8 cellular contexts compared by ENCODE assay signal in the genomic region with DNA sequence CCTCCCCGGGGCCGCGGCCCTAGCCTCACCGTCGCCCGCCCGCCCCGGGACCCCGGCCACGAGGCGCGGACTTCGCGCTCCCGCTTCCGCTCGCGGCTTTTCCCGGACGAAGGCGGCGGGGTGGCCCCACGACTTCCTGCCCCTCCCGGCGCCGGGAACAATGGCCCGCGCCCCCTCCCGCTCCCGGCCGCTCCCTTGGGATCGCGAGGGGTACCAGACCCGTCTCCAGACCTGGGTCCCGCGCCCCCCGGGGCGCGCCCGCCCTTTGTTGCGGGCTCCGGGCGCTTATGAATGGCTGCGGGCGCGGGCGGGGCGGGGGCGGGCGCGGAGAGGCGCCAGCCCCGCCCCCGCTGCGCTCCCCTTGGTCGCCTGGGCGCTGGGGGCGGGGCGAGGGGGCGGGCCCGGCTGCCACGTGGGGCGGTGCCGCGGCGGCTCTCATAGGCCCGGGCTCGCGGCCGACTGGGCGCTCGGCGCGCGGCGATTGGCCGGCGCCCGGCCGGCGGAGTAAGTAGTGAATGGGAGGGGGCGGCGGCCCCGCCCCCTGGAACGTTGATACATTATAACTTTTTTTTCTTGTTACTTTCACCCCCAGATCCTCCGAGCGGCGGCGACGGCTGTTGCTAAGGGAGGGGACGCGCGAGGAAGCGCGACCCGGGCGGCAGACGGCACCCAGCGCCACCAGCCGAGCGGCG. TPM values are rescaled to one million over a fixed set of nuclear protein-coding genes. Genes with fewer than 3 reads are reported as not detected.
DNase-seq lines count a peak whose midpoint lies in the region; ATAC-seq and TF ChIP-seq lines count a peak whose summit lies in the region.

No MANE protein-coding gene starts in this region.

- TF ChIP-seq CTCF in GM20000 (IDR thresholded peaks at IDR 0.05; ENCODE audit: extremely low read depth, missing control alignments) = no peak

- H3K4me1 Mint-ChIP-seq in CD4-positive, alpha-beta memory T cell = peaks cover 2 to 26% (median 9%) of the 10 kb centered on the region in 4 donors
- H3K4me1 Mint-ChIP-seq in activated CD8-positive, alpha-beta memory T cell treated with anti-CD3 and anti-CD28 coated beads, Interleukin-2, amount 10 ng/mL, durations not matched to agents 7 days and 5 days = peaks cover 9% of the 10 kb centered on the region

- no peaks in the 10 kb centered on the region for H3K9me3 ChIP-seq in CD4-positive, alpha-beta memory T cell (ENCODE audit: control insufficient read depth in 1 of 2, low read length in 2 of 2)
- H3K9me3 ChIP-seq in HUES48 (ENCODE audit: control insufficient read depth, insufficient read depth, low read length) = no peaks in the 10 kb centered on the region
- H3K9me3 ChIP-seq in endocrine pancreas (ENCODE audit: control insufficient read depth, low read length) = no peaks in the 10 kb centered on the region
- no peaks in the 10 kb centered on the region for H3K9me3 ChIP-seq in mesodermal cell (ENCODE audit: control insufficient read depth, low read length)

- WGBS in mesodermal cell (ENCODE audit: insufficient coverage in 2 of 2), 2 experiments = 0% methylated on average over 48 to 66 of the region's 102 CpGs

- H3K36me3 Mint-ChIP-seq in CD4-positive, alpha-beta memory T cell = peaks cover 6 to 18% of the 10 kb centered on the region in 2 donors
- peaks cover 20% of the 10 kb centered on the region for H3K36me3 Mint-ChIP-seq in activated CD8-positive, alpha-beta memory T cell treated with anti-CD3 and anti-CD28 coated beads, Interleukin-2, amount 10 ng/mL, durations not matched to agents 7 days and 5 days

- H3K27me3 Mint-ChIP-seq in CD4-positive, alpha-beta memory T cell = no peaks in the 10 kb centered on the region
- H3K27me3 Mint-ChIP-seq in activated CD8-positive, alpha-beta memory T cell treated with anti-CD3 and anti-CD28 coated beads, Interleukin-2, amount 10 ng/mL, durations not matched to agents 7 days and 5 days = no peaks in the 10 kb centered on the region

- H3K27me3 ChIP-seq in CD4-positive, alpha-beta memory T cell (ENCODE audit: insufficient read depth, low read length) = no peaks in the 10 kb centered on the region
- H3K27me3 ChIP-seq in HUES48 (ENCODE audit: control insufficient read depth, insufficient read depth, low read length) (no peaks in the 10 kb centered on the region), endocrine pancreas (ENCODE audit: control insufficient read depth, insufficient read depth, low read length) (no peaks in the 10 kb centered on the region)

- CTCF ChIA-PET in CD4-positive, alpha-beta memory T cell (lab: Charles Lee; ENCODE audit: partially characterized antibody) = interaction anchor here (0.7 to 1.0 kb wide), 2 partner anchors 17 to 20 kb away, joined by 4 to 6 read pairs; a partner anchor contains a TSS
- CTCF ChIA-PET in activated CD8-positive, alpha-beta memory T cell treated with anti-CD3 and anti-CD28 coated beads, Interleukin-2, amount 10 ng/mL, durations not matched to agents 7 days and 5 days (lab: Charles Lee) = interaction anchor here (0.6 to 1.0 kb wide), 5 partner anchors 9 to 25 kb away, joined by 3 to 14 read pairs (median 4); a partner anchor contains a TSS

- DNase-seq in CD4-positive, alpha-beta memory T cell = peak; percentile 92 to 97 (median 95)
- DNase-seq in GM20000 (ENCODE audit: low spot score) (peak; percentile 98), NOMO-1 treated with DMSO at 0.1 percent for 48 hours (lab: John Stamatoyannopoulos, UW; ENCODE audit: unreplicated experiment) (peak; percentile 90)
- DNase-seq in activated CD8-positive, alpha-beta memory T cell treated with anti-CD3 and anti-CD28 coated beads, Interleukin-2, amount 10 ng/mL, durations not matched to agents 7 days and 5 days = peak; percentile 95
- peak; percentile 94 for DNase-seq in stimulated activated CD8-positive, alpha-beta memory T cell treated with anti-CD3 and anti-CD28 coated beads, Interleukin-15, amount 100 ng/mL, for 24 hours (ENCODE audit: low read depth)

- POLR2A ChIA-PET in CD4-positive, alpha-beta memory T cell (lab: Charles Lee; ENCODE audit: partially characterized antibody) = interaction anchor here (1.0 to 2.4 kb wide), 12 partner anchors 10 to 181 kb away, joined by 3 to 55 read pairs (median 7); a partner anchor contains a TSS

- peak overlapping the region; percentile 83 to 94 (median 90) for H3K4me3 Mint-ChIP-seq in CD4-positive, alpha-beta memory T cell
- H3K4me3 Mint-ChIP-seq in activated CD8-positive, alpha-beta memory T cell treated with anti-CD3 and anti-CD28 coated beads, Interleukin-2, amount 10 ng/mL, durations not matched to agents 7 days and 5 days = peak overlapping the region; percentile 74

- peak overlapping the region; percentile 89 to 94 (median 91) for H3K27ac Mint-ChIP-seq in CD4-positive, alpha-beta memory T cell
- peak overlapping the region; percentile 82 for H3K27ac Mint-ChIP-seq in activated CD8-positive, alpha-beta memory T cell treated with anti-CD3 and anti-CD28 coated beads, Interleukin-2, amount 10 ng/mL, durations not matched to agents 7 days and 5 days

- intact Hi-C loops in CD4-positive, alpha-beta memory T cell (cut with micrococcal nuclease) = loop anchor here (1.0 to 10.0 kb wide), 3 partner anchors 10 to 455 kb away; a partner anchor contains a TSS

- H3K36me3 ChIP-seq in CD4-positive, alpha-beta memory T cell (ENCODE audit: insufficient read depth, low read length) = peaks cover 4% of the 10 kb centered on the region
- H3K36me3 ChIP-seq in HUES48 (ENCODE audit: control insufficient read depth, insufficient read depth, low read length) (peaks cover 22% of the 10 kb centered on the region), endocrine pancreas (ENCODE audit: control insufficient read depth, insufficient read depth, low read length) (peaks cover under 1% of the 10 kb centered on the region), mesodermal cell (ENCODE audit: control insufficient read depth, insufficient read depth, low read length) (peaks cover 40% of the 10 kb centered on the region)

- peaks cover 33% of the 10 kb centered on the region for H3K4me1 ChIP-seq in CD4-positive, alpha-beta memory T cell (ENCODE audit: insufficient read depth, low read length)
- H3K4me1 ChIP-seq in HUES48 (ENCODE audit: control insufficient read depth, insufficient read depth, low read length) (no peaks in the 10 kb centered on the region), endocrine pancreas (ENCODE audit: control insufficient read depth, insufficient read depth, low read length) (no peaks in the 10 kb centered on the region), mesodermal cell (ENCODE audit: control insufficient read depth, insufficient read depth, low read length, poor library complexity, severe bottlenecking) (peaks cover 22% of the 10 kb centered on the region)

- H3K27ac ChIP-seq in CD4-positive, alpha-beta memory T cell (ENCODE audit: low read depth, low read length) = peak overlapping the region; percentile 92
- H3K27ac ChIP-seq in HUES48 (ENCODE audit: low read depth, low read length) (peak overlapping the region; percentile 99), mesodermal cell (ENCODE audit: low read depth, low read length, severe bottlenecking) (peak overlapping the region; percentile 98)

- ATAC-seq in activated CD8-positive, alpha-beta memory T cell treated with anti-CD3 and anti-CD28 coated beads, Interleukin-2, amount 10 ng/mL, durations not matched to agents 7 days and 5 days = peak; percentile 56

- H3K4me3 ChIP-seq in CD4-positive, alpha-beta memory T cell (ENCODE audit: low read length in 2 of 2) = peak overlapping the region in 1 of 2 donors; percentile 77
- H3K4me3 ChIP-seq in HUES48 (ENCODE audit: low read depth, low read length) (peak overlapping the region; percentile 92), endocrine pancreas (ENCODE audit: control insufficient read depth, insufficient read depth, low read length) (no peak overlapping the region), mesodermal cell (ENCODE audit: extremely low read depth, insufficient read depth, low read length, poor library complexity, severe bottlenecking) (peak overlapping the region; percentile 87)

- peak overlapping the region; percentile 94; the same call in 1 of the 2 replicates for H3K9ac ChIP-seq in HUES48 (ENCODE audit: low read depth, low read length)
- peak overlapping the region; percentile 94 for H3K9ac ChIP-seq in endocrine pancreas (ENCODE audit: control insufficient read depth, insufficient read depth, low read length)

- peaks cover 0 to 6% (median 0%) of the 10 kb centered on the region in 8 donors for H3K9me3 Mint-ChIP-seq in CD4-positive, alpha-beta memory T cell
- no peaks in the 10 kb centered on the region for H3K9me3 Mint-ChIP-seq in activated CD8-positive, alpha-beta memory T cell treated with anti-CD3 and anti-CD28 coated beads, Interleukin-2, amount 10 ng/mL, durations not matched to agents 7 days and 5 days (ENCODE audit: low read depth)

RNA-seq across cellular contexts. Expression of a gene that starts 1.1 kb away (rescaled TPM):
- total RNA-seq in CD4-positive, alpha-beta memory T cell = 10 to 100 TPM; 30.3 to 34.0 TPM
- polyA plus RNA-seq in CD4-positive, alpha-beta memory T cell = 1 to 10 TPM in 1 of 2 donors, under 1 TPM in 1; 0.75 to 6.1 TPM
- total RNA-seq in activated CD8-positive, alpha-beta memory T cell treated with anti-CD3 and anti-CD28 coated beads, Interleukin-2, amount 10 ng/mL, durations not matched to agents 7 days and 5 days = 10 to 100 TPM; 73.3 to 88.6 TPM
- 101 TPM for polyA plus RNA-seq in mesodermal cell (2013, experiment 1 of 2)
- polyA plus RNA-seq in mesodermal cell (2013, experiment 2 of 2) = 84.0 TPM

RNA-seq across cellular contexts. Expression of a gene that starts 7.9 kb away (rescaled TPM):
- 100 to 1,000 TPM; 105 to 108 TPM for total RNA-seq in CD4-positive, alpha-beta memory T cell
- 100 to 1,000 TPM; 133 to 243 TPM for polyA plus RNA-seq in CD4-positive, alpha-beta memory T cell
- total RNA-seq in activated CD8-positive, alpha-beta memory T cell treated with anti-CD3 and anti-CD28 coated beads, Interleukin-2, amount 10 ng/mL, durations not matched to agents 7 days and 5 days = 100 to 1,000 TPM; 190 to 221 TPM
- 132 TPM for polyA plus RNA-seq in mesodermal cell (2013, experiment 1 of 2)
- polyA plus RNA-seq in mesodermal cell (2013, experiment 2 of 2) = 98.5 TPM

RNA-seq across cellular contexts. Expression of a gene that starts 11.6 kb away (rescaled TPM):
- not detected for total RNA-seq in CD4-positive, alpha-beta memory T cell
- not detected for polyA plus RNA-seq in CD4-positive, alpha-beta memory T cell
- under 1 TPM; 0.29 to 0.52 TPM for total RNA-seq in activated CD8-positive, alpha-beta memory T cell treated with anti-CD3 and anti-CD28 coated beads, Interleukin-2, amount 10 ng/mL, durations not matched to agents 7 days and 5 days
- 11.5 TPM for polyA plus RNA-seq in mesodermal cell (2013, experiment 1 of 2)
- 12.2 TPM for polyA plus RNA-seq in mesodermal cell (2013, experiment 2 of 2)

RNA-seq across cellular contexts. Expression of a gene that starts 19.7 kb away (rescaled TPM):
- total RNA-seq in CD4-positive, alpha-beta memory T cell = 100 to 1,000 TPM; 574 to 638 TPM
- polyA plus RNA-seq in CD4-positive, alpha-beta memory T cell = 100 to 1,000 TPM; 160 to 257 TPM
- total RNA-seq in activated CD8-positive, alpha-beta memory T cell treated with anti-CD3 and anti-CD28 coated beads, Interleukin-2, amount 10 ng/mL, durations not matched to agents 7 days and 5 days = 100 to 1,000 TPM; 189 to 210 TPM
- polyA plus RNA-seq in mesodermal cell (2013, experiment 1 of 2) = 231 TPM
- polyA plus RNA-seq in mesodermal cell (2013, experiment 2 of 2) = 221 TPM

RNA-seq across cellular contexts. Expression of a gene that starts 25.9 kb away (rescaled TPM):
- 10 to 100 TPM; 50.5 to 54.2 TPM for total RNA-seq in CD4-positive, alpha-beta memory T cell
- 100 to 1,000 TPM in 1 of 2 donors, 10 to 100 TPM in 1; 57.2 to 114 TPM for polyA plus RNA-seq in CD4-positive, alpha-beta memory T cell
- 10 to 100 TPM; 54.7 to 60.3 TPM for total RNA-seq in activated CD8-positive, alpha-beta memory T cell treated with anti-CD3 and anti-CD28 coated beads, Interleukin-2, amount 10 ng/mL, durations not matched to agents 7 days and 5 days
- 22.1 TPM for polyA plus RNA-seq in mesodermal cell (2013, experiment 1 of 2)
- polyA plus RNA-seq in mesodermal cell (2013, experiment 2 of 2) = 19.2 TPM
